23 cellular contexts compared by ENCODE assay signal in genomic region chr12:80056232-80056631, GRCh38. TPM values are rescaled to one million over a fixed set of nuclear protein-coding genes. Genes with fewer than 3 reads are reported as not detected.
DNase-seq lines count a peak whose midpoint lies in the region; ATAC-seq and TF ChIP-seq lines count a peak whose summit lies in the region.
"Had no signal": no experiment of that assay in that cellular context is flagged by ENCODE, and none has a peak within 500 bp of the region (broad histone marks: within the 10 kb centered on the region; RNA-seq: fewer than 3 reads in every experiment).

No MANE protein-coding gene starts in this region.

- no peaks in the 10 kb centered on the region for H3K9me3 ChIP-seq in suprapubic skin
- H3K9me3 ChIP-seq: BLaER1, Peyer's patch had no signal

- TF ChIP-seq CTCF in dorsolateral prefrontal cortex (IDR thresholded peaks at IDR 0.05 in 54 of 56, conservative IDR thresholded peaks at IDR 0.05 in 2 of 56; ENCODE audit: low read depth in 1 of 56, partially characterized antibody in 56 of 56) (no peak), omental fat pad (IDR thresholded peaks at IDR 0.05) (no peak), suprapubic skin (IDR thresholded peaks at IDR 0.05) (no peak)

- no peak overlapping the region for H3K4me3 ChIP-seq in dorsolateral prefrontal cortex
- H3K4me3 ChIP-seq in suprapubic skin = no peak overlapping the region
- H3K4me3 ChIP-seq: BLaER1, Peyer's patch had no signal

- ATAC-seq in omental fat pad (ENCODE audit: low FRiP score) = no peak
- ATAC-seq: HepG2 had no signal

- no peak for TF ChIP-seq EP300 in suprapubic skin (IDR thresholded peaks at IDR 0.05)

- H3K27ac ChIP-seq in dorsolateral prefrontal cortex (peak overlapping the region in 41 of 59 donors; percentile 13 to 91 (median 69)), suprapubic skin (no peak overlapping the region)
- H3K27ac ChIP-seq: BLaER1, Peyer's patch had no signal

- intact Hi-C loops in dorsolateral prefrontal cortex (cut with DNase I) (loop anchor here in 1 of 2 donors (5.0 to 10.0 kb wide), 2 partner anchors 109 to 214 kb away; no protein-coding TSS in a partner anchor), posterior cingulate gyrus (cut with DNase I) (no loop called here)

- no peak for TF ChIP-seq POLR2A in suprapubic skin (IDR thresholded peaks at IDR 0.05)

- DNase-seq in NCI-H69 (lab: John Stamatoyannopoulos, UW) = peak; percentile 24
- peak; percentile 11 to 84 (median 53) for DNase-seq in dorsolateral prefrontal cortex
- DNase-seq in posterior cingulate gyrus = peak in 8 of 10 donors; percentile 36 to 93 (median 60)
- no peak for DNase-seq in HuH-7 (ENCODE audit: low spot score)
- DNase-seq in omental fat pad (ENCODE audit: low spot score) = no peak
- no peak for DNase-seq in NCI-H510A (lab: John Stamatoyannopoulos, UW)
- DNase-seq in suprapubic skin (ENCODE audit: low spot score in 2 of 2) = no peak
- DNase-seq: CD4-positive, alpha-beta T cell; DMS79; H9; HFFc6; KBM-7; MM.1S; NCI-H1048; NCI-H1436; NCI-H187 treated with DMSO at 0.1 percent for 48 hours; NCI-H2227 treated with DMSO at 0.1 percent for 48 hours; NCI-H524; NCI-H82; Peyer's patch had no signal

- WGBS in suprapubic skin = 62% methylated on average over 4 of the region's 4 CpGs

- H3K27me3 ChIP-seq in dorsolateral prefrontal cortex (no peaks in the 10 kb centered on the region), suprapubic skin (no peaks in the 10 kb centered on the region)
- H3K27me3 ChIP-seq: BLaER1, Peyer's patch had no signal

- H3K36me3 ChIP-seq in suprapubic skin = no peaks in the 10 kb centered on the region
- H3K36me3 ChIP-seq: BLaER1, Peyer's patch had no signal

- peaks cover 15% of the 10 kb centered on the region for H3K4me1 ChIP-seq in suprapubic skin
- H3K4me1 ChIP-seq: BLaER1, Peyer's patch had no signal

RNA-seq across cellular contexts. Expression of gene OTOGL, which starts 43.1 kb away (rescaled TPM):
- total RNA-seq in dorsolateral prefrontal cortex (10 to 100 TPM in 8 of 120 experiments, 1 to 10 TPM in 111, under 1 TPM in 1; 0.79 to 16.0 (median 5.6) TPM), omental fat pad (under 1 TPM; 0.19 to 0.63 (median 0.37) TPM), suprapubic skin (1 to 10 TPM in 1 of 4 donors, under 1 TPM in 3; 0.72 to 1.2 (median 0.88) TPM)
- total RNA-seq: CD4-positive, alpha-beta T cell; HepG2; OCI-LY7 had no signal

Comparison
In these comparisons a context has a peak if more than half of its experiments do, and no peak if none do; other contexts are left out.
1. DNase-seq: peak in NCI-H69 (single experiment), dorsolateral prefrontal cortex (10 of 10) and posterior cingulate gyrus (8 of 10); none in HuH-7 (single experiment), omental fat pad (single experiment), NCI-H510A (single experiment) and suprapubic skin (0 of 2).